ENCODE assay signal across 19 cellular contexts in genomic region chr11:20566106-20566505, GRCh38. TPM values are rescaled to one million over a fixed set of nuclear protein-coding genes. Genes with fewer than 3 reads are reported as not detected.
"Had no signal": no experiment of that assay in that cellular context is flagged by ENCODE, and none has a peak within 500 bp of the region (broad histone marks: within the 10 kb centered on the region; RNA-seq: fewer than 3 reads in every experiment).

No MANE protein-coding gene starts in this region.

RNA-seq across cellular contexts. Expression of gene SLC6A5, which starts 33.3 kb away (rescaled TPM):
- total RNA-seq: chondrocyte; colonic mucosa; dermis microvascular lymphatic vessel endothelial cell; endodermal cell; esophagus squamous epithelium; gastrocnemius medialis; glomerular endothelial cell; heart right ventricle; kidney epithelial cell; left lung; left ventricle myocardium superior; lower leg skin; lower lobe of right lung; lung microvascular endothelial cell; mononuclear cell; mucosa of gallbladder; naive thymus-derived CD4-positive, alpha-beta T cell had no signal
- polyA plus RNA-seq: esophagus; heart right ventricle; keratinocyte; naive thymus-derived CD4-positive, alpha-beta T cell had no signal
